20 cellular contexts compared by ENCODE assay signal in the genomic region with DNA sequence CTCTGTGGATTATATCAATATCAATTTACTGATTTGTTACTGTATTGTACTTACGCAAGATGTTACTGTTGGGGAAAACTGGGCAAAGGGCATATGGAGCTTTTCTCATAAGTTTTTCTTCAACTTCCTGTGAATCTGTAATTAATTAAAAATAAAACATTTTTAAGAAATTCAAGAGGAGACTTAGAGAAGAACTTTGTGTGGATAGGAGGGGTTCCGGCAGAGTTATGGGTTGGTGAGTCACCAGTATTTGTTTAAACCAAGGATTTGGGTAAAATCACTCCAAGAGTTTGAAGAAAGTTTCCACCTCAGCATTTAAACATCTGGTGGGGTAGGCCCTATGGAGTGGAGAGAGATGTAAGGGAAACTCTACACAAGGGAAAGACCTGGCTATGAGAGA.
DNase-seq lines count a peak whose midpoint lies in the region; TF ChIP-seq lines count a peak whose summit lies in the region.
"Had no signal": no experiment of that assay in that cellular context is flagged by ENCODE, and none has a peak within 500 bp of the region (broad histone marks: within the 10 kb centered on the region; RNA-seq: fewer than 3 reads in every experiment).

No MANE protein-coding gene starts in this region.

- no peaks in the 10 kb centered on the region for H3K4me1 ChIP-seq in GM23248 (ENCODE audit: insufficient read depth)
- H3K4me1 ChIP-seq: BLaER1 treated with 17β-estradiol and CSF1 and Interleukin-3, amounts not matched to agents 10 nM and 100 nM; Caco-2 had no signal

- no peaks in the 10 kb centered on the region for H3K4me1 Mint-ChIP-seq in MCF 10A (ENCODE audit: insufficient read depth, unreplicated experiment)
- H3K4me1 Mint-ChIP-seq: B cell had no signal

- H3K27ac ChIP-seq in GM23248 (no peak overlapping the region), SK-N-MC (peak overlapping the region; percentile 81)
- H3K27ac ChIP-seq: BLaER1 treated with 17β-estradiol and CSF1 and Interleukin-3, amounts not matched to agents 10 nM and 100 nM; C4-2B had no signal

- no peaks in the 10 kb centered on the region for H3K27me3 Mint-ChIP-seq in MCF 10A (ENCODE audit: insufficient read depth, unreplicated experiment)
- H3K27me3 Mint-ChIP-seq: B cell had no signal

- no peaks in the 10 kb centered on the region for H3K36me3 Mint-ChIP-seq in MCF 10A (ENCODE audit: insufficient read depth, unreplicated experiment)
- H3K36me3 Mint-ChIP-seq: CD8-positive, alpha-beta T cell had no signal

- WGBS in GM23248 (ENCODE audit: low coverage in 1 of 2, low lambda C conversion rate in 2 of 2, missing lambda C conversion rate in 2 of 2), 2 experiments, result 11 to 14% methylated on average over 2 of the region's 2 CpGs

- DNase-seq in AG09319 (ENCODE audit: extremely low read depth, low read depth) (peak; percentile 0), GM23248 (peak; percentile 2), SK-N-MC (ENCODE audit: low read depth, low spot score) (peak; percentile 59), fibroblast of peridontal ligament (ENCODE audit: extremely low read depth) (peak; percentile 1), NCI-H510A treated with DMSO at 0.1 percent for 48 hours (lab: John Stamatoyannopoulos, UW) (no peak), MCF 10A (ENCODE audit: unreplicated experiment) (no peak), NCI-H2171 (lab: John Stamatoyannopoulos, UW) (no peak), dedifferentiated amniotic fluid mesenchymal stem cell (ENCODE audit: extremely low spot score) (no peak)
- DNase-seq: 8988T; ACHN; AML-193; Caco-2; Calu3; CD4-positive, alpha-beta T cell; CD8-positive, alpha-beta T cell; DMS79 treated with DMSO at 0.1 percent for 48 hours; GF-D8 had no signal

- H3K27me3 ChIP-seq in GM23248 (replicated peaks; ENCODE audit: insufficient read depth), result no peaks in the 10 kb centered on the region; the same call in 1 of the 2 replicates
- H3K27me3 ChIP-seq: BLaER1 treated with 17β-estradiol and CSF1 and Interleukin-3, amounts not matched to agents 10 nM and 100 nM had no signal

- no peaks in the 10 kb centered on the region for H3K36me3 ChIP-seq in GM23248 (ENCODE audit: low read depth)
- H3K36me3 ChIP-seq in SK-N-MC (ENCODE audit: insufficient read depth, low read length), result no peaks in the 10 kb centered on the region
- H3K36me3 ChIP-seq: BLaER1 treated with 17β-estradiol and CSF1 and Interleukin-3, amounts not matched to agents 10 nM and 100 nM had no signal

- H3K79me2 ChIP-seq in GM23248 (ENCODE audit: insufficient read depth), result no peaks in the 10 kb centered on the region

- no peak overlapping the region for H3K4me3 Mint-ChIP-seq in MCF 10A (ENCODE audit: unreplicated experiment)
- H3K4me3 Mint-ChIP-seq: B cell; CD4-positive, alpha-beta T cell; CD8-positive, alpha-beta T cell had no signal

- H3K9me3 ChIP-seq in GM23248 (ENCODE audit: low read depth), result no peaks in the 10 kb centered on the region
- no peaks in the 10 kb centered on the region; the same call in 1 of the 2 replicates for H3K9me3 ChIP-seq in SK-N-MC (ENCODE audit: low read depth, low read length)
- H3K9me3 ChIP-seq: Caco-2 had no signal

- H3K9me2 ChIP-seq in GM23248 (ENCODE audit: insufficient read depth), result no peaks in the 10 kb centered on the region

- BruUV-seq in MCF 10A (replicated peaks; lab: Mats Ljungman, UMichigan), result no TSS peak

- H3K4me2 ChIP-seq in GM23248 (ENCODE audit: unreplicated experiment), result no peak overlapping the region
- H3K4me2 ChIP-seq: BLaER1 treated with 17β-estradiol and CSF1 and Interleukin-3, amounts not matched to agents 10 nM and 100 nM had no signal

- intact Hi-C loops in MCF 10A (cut with micrococcal nuclease), result no loop called here

- POLR2A ChIA-PET in MCF 10A (lab: Yijun Ruan, JAX), result no interaction called here

- no peaks in the 10 kb centered on the region for H4K20me1 ChIP-seq in GM23248 (ENCODE audit: insufficient read depth)
- H4K20me1 ChIP-seq: BLaER1 treated with 17β-estradiol and CSF1 and Interleukin-3, amounts not matched to agents 10 nM and 100 nM had no signal

- H3K9ac ChIP-seq in GM23248 (no peak overlapping the region), SK-N-MC (ENCODE audit: insufficient read length) (no peak overlapping the region)
- H3K9ac ChIP-seq: BLaER1 treated with 17β-estradiol and CSF1 and Interleukin-3, amounts not matched to agents 10 nM and 100 nM had no signal

- H3K4me3 ChIP-seq in GM23248 (no peak overlapping the region), SK-N-MC (peak overlapping the region; percentile 19)
- H3K4me3 ChIP-seq: BLaER1 treated with 17β-estradiol and CSF1 and Interleukin-3, amounts not matched to agents 10 nM and 100 nM had no signal

- H3K27ac Mint-ChIP-seq in MCF 10A (ENCODE audit: low read depth, unreplicated experiment), result no peak overlapping the region
- H3K27ac Mint-ChIP-seq: B cell; CD4-positive, alpha-beta T cell; CD8-positive, alpha-beta T cell had no signal

- CTCF ChIA-PET in MCF 10A (lab: Yijun Ruan, JAX), result no interaction called here

- H3K9me3 Mint-ChIP-seq in MCF 10A (ENCODE audit: unreplicated experiment), result peaks cover 49% of the 10 kb centered on the region
- H3K9me3 Mint-ChIP-seq: CD8-positive, alpha-beta T cell had no signal

- no peak for TF ChIP-seq CTCF in AG09319 (IDR thresholded peaks at IDR 0.05; ENCODE audit: low read depth, low read length)
- no peak for TF ChIP-seq CTCF in MCF 10A (IDR thresholded peaks at IDR 0.05; ENCODE audit: unreplicated experiment)

- no peak overlapping the region for H2AFZ ChIP-seq in GM23248

- in situ Hi-C loops in GM23248 (cut with MboI), result no loop called here

- H3F3A ChIP-seq in GM23248 (ENCODE audit: insufficient read depth), result no peaks in the 10 kb centered on the region

Comparison
In these comparisons a context has a peak if more than half of its experiments do, and no peak if none do; other contexts are left out.
1. DNase-seq: peak in AG09319 (single experiment), GM23248 (single experiment), SK-N-MC (single experiment) and fibroblast of peridontal ligament (single experiment); none in NCI-H510A treated with DMSO at 0.1 percent for 48 hours (single experiment), MCF 10A (single experiment), NCI-H2171 (single experiment) and dedifferentiated amniotic fluid mesenchymal stem cell (single experiment).